In genomic region chr17:17813055-17813724, GRCh38 we compare ENCODE assay signal across 15 cellular contexts. TPM values are rescaled to one million over a fixed set of nuclear protein-coding genes. Genes with fewer than 3 reads are reported as not detected.
DNase-seq lines count a peak whose midpoint lies in the region; ATAC-seq, FAIRE-seq and TF ChIP-seq lines count a peak whose summit lies in the region.
"Had no signal": no experiment of that assay in that cellular context is flagged by ENCODE, and none has a peak within 500 bp of the region (broad histone marks: within the 10 kb centered on the region; RNA-seq: fewer than 3 reads in every experiment).

No MANE protein-coding gene starts in this region.

- H3K9me3 ChIP-seq in astrocyte (ENCODE audit: insufficient read depth, low read depth, low read length) = no peaks in the 10 kb centered on the region
- H3K9me3 ChIP-seq: body of pancreas, MG63 had no signal

- no peaks in the 10 kb centered on the region for H3K27me3 ChIP-seq in astrocyte (ENCODE audit: insufficient read depth, low read length)
- H3K27me3 ChIP-seq: body of pancreas, MG63 had no signal

- DNase-seq in stimulated activated naive CD8-positive, alpha-beta T cell treated with anti-CD3 and anti-CD28 coated beads, Interleukin-15, amount 100 ng/mL, for 72 hours = no peak
- DNase-seq in astrocyte (ENCODE audit: low read depth) (no peak), NCI-H748 (lab: John Stamatoyannopoulos, UW; ENCODE audit: unreplicated experiment) (no peak), dermis blood vessel endothelial cell (no peak), occipital lobe (lab: John Stamatoyannopoulos, UW) (no peak)
- no peak for DNase-seq in naive thymus-derived CD8-positive, alpha-beta T cell
- DNase-seq in NK-92 treated with Interleukin-12 subunit alpha and Interleukin-12 subunit beta, amount 100 ng/mL, for 24 hours (lab: John Stamatoyannopoulos, UW) = no peak
- DNase-seq: activated CD8-positive, alpha-beta memory T cell treated with anti-CD3 and anti-CD28 coated beads, Interleukin-2, amount 10 ng/mL, durations not matched to agents 7 days and 5 days; activated gamma-delta T cell treated with Interleukin-2 at 50 U/mL for 16 hours; immature natural killer cell; MG63 had no signal

- H3K4me1 ChIP-seq in astrocyte (ENCODE audit: insufficient read depth, low read length) = peaks cover 14% of the 10 kb centered on the region

- no peak overlapping the region for H3K9ac ChIP-seq in astrocyte (ENCODE audit: low read length)

- H3K4me2 ChIP-seq in astrocyte (ENCODE audit: low read length) = no peak overlapping the region

- POLR2A ChIA-PET in naive thymus-derived CD8-positive, alpha-beta T cell (lab: Charles Lee) = interaction anchor here (0.5 to 6.4 kb wide), 16 partner anchors 8 to 212 kb away, joined by 3 to 45 read pairs (median 6); partner anchors contain the start of gene SREBF1

- no peak for FAIRE-seq in astrocyte (lab: Jason Lieb, UNC)

- no peak for ATAC-seq in stimulated activated naive CD8-positive, alpha-beta T cell treated with anti-CD3 and anti-CD28 coated beads, Interleukin-15, amount 100 ng/mL, for 72 hours
- peak in 1 of 2 donors; percentile 4 for ATAC-seq in naive thymus-derived CD8-positive, alpha-beta T cell

- peaks cover 71% of the 10 kb centered on the region for H4K20me1 ChIP-seq in astrocyte (ENCODE audit: insufficient read depth, low read length)

- H3K4me1 Mint-ChIP-seq in stimulated activated naive CD8-positive, alpha-beta T cell treated with anti-CD3 and anti-CD28 coated beads, Interleukin-15, Interleukin-2, amounts not matched to agents 100 ng/mL and 50 ng/mL, for 24 hours (ENCODE audit: low read depth) = peaks cover 13% of the 10 kb centered on the region
- peaks cover 86% of the 10 kb centered on the region for H3K4me1 Mint-ChIP-seq in stimulated activated naive CD8-positive, alpha-beta T cell treated with anti-CD3 and anti-CD28 coated beads, Interleukin-15, amount 100 ng/mL, for 72 hours
- H3K4me1 Mint-ChIP-seq in astrocyte (ENCODE audit: low read depth, unreplicated experiment) = peaks cover 16% of the 10 kb centered on the region
- peaks cover 8 to 32% (median 23%) of the 10 kb centered on the region in 4 donors for H3K4me1 Mint-ChIP-seq in naive thymus-derived CD8-positive, alpha-beta T cell

- no peaks in the 10 kb centered on the region for H3K79me2 ChIP-seq in astrocyte (ENCODE audit: insufficient read depth, low read length)

- H3K4me3 ChIP-seq in astrocyte (ENCODE audit: insufficient read depth, low read depth, low read length) = no peak overlapping the region
- H3K4me3 ChIP-seq: body of pancreas, MG63 had no signal

- H3K27me3 Mint-ChIP-seq in stimulated activated naive CD8-positive, alpha-beta T cell treated with anti-CD3 and anti-CD28 coated beads, Interleukin-15, Interleukin-2, amounts not matched to agents 100 ng/mL and 50 ng/mL, for 24 hours = no peaks in the 10 kb centered on the region
- H3K27me3 Mint-ChIP-seq in stimulated activated naive CD8-positive, alpha-beta T cell treated with anti-CD3 and anti-CD28 coated beads, Interleukin-15, amount 100 ng/mL, for 72 hours = no peaks in the 10 kb centered on the region
- no peaks in the 10 kb centered on the region for H3K27me3 Mint-ChIP-seq in astrocyte (ENCODE audit: low read depth, unreplicated experiment)
- no peaks in the 10 kb centered on the region for H3K27me3 Mint-ChIP-seq in naive thymus-derived CD8-positive, alpha-beta T cell
- H3K27me3 Mint-ChIP-seq: activated CD8-positive, alpha-beta memory T cell treated with anti-CD3 and anti-CD28 coated beads, Interleukin-2, amount 10 ng/mL, durations not matched to agents 7 days and 5 days; dendritic cell treated with granulocyte-macrophage colony-stimulating factor and Interleukin-4, amounts not matched to agents 40 ng/mL and 50 ng/mL, for 4 days had no signal

- peak overlapping the region; percentile 16 for H3K27ac Mint-ChIP-seq in stimulated activated naive CD8-positive, alpha-beta T cell treated with anti-CD3 and anti-CD28 coated beads, Interleukin-15, Interleukin-2, amounts not matched to agents 100 ng/mL and 50 ng/mL, for 24 hours
- H3K27ac Mint-ChIP-seq in stimulated activated naive CD8-positive, alpha-beta T cell treated with anti-CD3 and anti-CD28 coated beads, Interleukin-15, amount 100 ng/mL, for 72 hours = peak overlapping the region in 1 of 2 donors; percentile 98
- peak overlapping the region; percentile 58 for H3K27ac Mint-ChIP-seq in astrocyte (ENCODE audit: unreplicated experiment)
- peak overlapping the region in 6 of 10 donors; percentile 38 to 82 (median 68) for H3K27ac Mint-ChIP-seq in naive thymus-derived CD8-positive, alpha-beta T cell
- H3K27ac Mint-ChIP-seq: activated CD8-positive, alpha-beta memory T cell treated with anti-CD3 and anti-CD28 coated beads, Interleukin-2, amount 10 ng/mL, durations not matched to agents 7 days and 5 days; dendritic cell treated with granulocyte-macrophage colony-stimulating factor and Interleukin-4, amounts not matched to agents 40 ng/mL and 50 ng/mL, for 4 days had no signal

- no peak overlapping the region for H2AFZ ChIP-seq in astrocyte (ENCODE audit: low read depth, low read length)

- peaks cover 8% of the 10 kb centered on the region for H3K36me3 ChIP-seq in astrocyte (ENCODE audit: insufficient read depth, low read length)

- no peak overlapping the region for H3K4me3 Mint-ChIP-seq in stimulated activated naive CD8-positive, alpha-beta T cell treated with anti-CD3 and anti-CD28 coated beads, Interleukin-15, Interleukin-2, amounts not matched to agents 100 ng/mL and 50 ng/mL, for 24 hours
- H3K4me3 Mint-ChIP-seq in stimulated activated naive CD8-positive, alpha-beta T cell treated with anti-CD3 and anti-CD28 coated beads, Interleukin-15, amount 100 ng/mL, for 72 hours = no peak overlapping the region
- H3K4me3 Mint-ChIP-seq in astrocyte (ENCODE audit: unreplicated experiment) = no peak overlapping the region
- no peak overlapping the region for H3K4me3 Mint-ChIP-seq in naive thymus-derived CD8-positive, alpha-beta T cell
- H3K4me3 Mint-ChIP-seq: activated CD8-positive, alpha-beta memory T cell treated with anti-CD3 and anti-CD28 coated beads, Interleukin-2, amount 10 ng/mL, durations not matched to agents 7 days and 5 days; dendritic cell treated with granulocyte-macrophage colony-stimulating factor and Interleukin-4, amounts not matched to agents 40 ng/mL and 50 ng/mL, for 4 days; immature natural killer cell; nephron had no signal

- TF ChIP-seq CTCF in astrocyte (IDR thresholded peaks at IDR 0.05; ENCODE audit: insufficient read depth, low read depth, low read length) = no peak

- H3K27ac ChIP-seq in astrocyte (ENCODE audit: low read depth, low read length) = no peak overlapping the region

- peaks cover 23% of the 10 kb centered on the region for H3K36me3 Mint-ChIP-seq in stimulated activated naive CD8-positive, alpha-beta T cell treated with anti-CD3 and anti-CD28 coated beads, Interleukin-15, Interleukin-2, amounts not matched to agents 100 ng/mL and 50 ng/mL, for 24 hours (ENCODE audit: low read depth)
- H3K36me3 Mint-ChIP-seq in astrocyte (ENCODE audit: low read depth, unreplicated experiment) = peaks cover 4% of the 10 kb centered on the region
- H3K36me3 Mint-ChIP-seq in naive thymus-derived CD8-positive, alpha-beta T cell = peaks cover 0 to 60% (median 6%) of the 10 kb centered on the region in 3 donors
- H3K36me3 Mint-ChIP-seq: immature natural killer cell had no signal

- H3K9me3 Mint-ChIP-seq in stimulated activated naive CD8-positive, alpha-beta T cell treated with anti-CD3 and anti-CD28 coated beads, Interleukin-15, Interleukin-2, amounts not matched to agents 100 ng/mL and 50 ng/mL, for 24 hours = no peaks in the 10 kb centered on the region
- H3K9me3 Mint-ChIP-seq in stimulated activated naive CD8-positive, alpha-beta T cell treated with anti-CD3 and anti-CD28 coated beads, Interleukin-15, amount 100 ng/mL, for 72 hours = no peaks in the 10 kb centered on the region
- H3K9me3 Mint-ChIP-seq in astrocyte (ENCODE audit: unreplicated experiment) = no peaks in the 10 kb centered on the region
- H3K9me3 Mint-ChIP-seq in naive thymus-derived CD8-positive, alpha-beta T cell = no peaks in the 10 kb centered on the region
- H3K9me3 Mint-ChIP-seq: dendritic cell treated with granulocyte-macrophage colony-stimulating factor and Interleukin-4, amounts not matched to agents 40 ng/mL and 50 ng/mL, for 4 days; immature natural killer cell; nephron had no signal

RNA-seq across cellular contexts. Expression of gene SREBF1, which starts 23.6 kb away (rescaled TPM):
- total RNA-seq in astrocyte (59.2 and 65.6 TPM in 2 replicates), dermis blood vessel endothelial cell (28.8 and 71.5 TPM in 2 replicates), occipital lobe (12.6 TPM)
- 10 to 100 TPM; 40.6 to 43.8 TPM for total RNA-seq in naive thymus-derived CD8-positive, alpha-beta T cell
- 10 to 100 TPM; 16.3 to 57.0 (median 44.8) TPM for polyA plus RNA-seq in naive thymus-derived CD8-positive, alpha-beta T cell
